In the genomic region with DNA sequence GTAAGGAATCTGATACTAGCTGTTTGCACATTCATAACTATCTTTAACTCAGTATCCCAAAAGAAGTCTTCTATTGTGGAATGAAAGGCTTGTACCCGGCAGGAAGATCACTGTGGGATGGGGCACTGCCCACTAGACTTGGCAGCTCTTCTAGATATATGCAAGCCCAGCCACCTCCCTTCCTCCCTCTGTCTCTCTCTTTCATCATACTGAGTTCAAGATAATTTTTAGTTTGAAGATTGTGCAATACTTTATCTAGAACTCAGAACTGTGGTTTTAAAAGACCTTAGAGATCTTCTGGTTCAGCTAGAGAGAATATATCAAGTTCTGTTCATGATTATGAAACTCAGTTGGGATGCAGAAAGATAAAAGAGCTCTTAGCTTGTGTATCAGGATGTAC, we compare ENCODE assay signal across 1 cellular context.
A peak's percentile ranks its signal among the peaks of the same experiment; 100 is the strongest.
TF ChIP-seq lines count a peak whose summit lies in the region.

No MANE protein-coding gene starts in this region.

TF ChIP-seq in H1, 55 proteins besides CTCF, POLR2A, EP300 and RAD21:
- no peak for TF ChIP-seq KDM1A (IDR thresholded peaks at IDR 0.05; ENCODE audit: borderline replicate concordance, low read length)
- peak; percentile 4; the same call in 1 of the 2 replicates for TF ChIP-seq CEBPB (IDR thresholded peaks at IDR 0.05; ENCODE audit: low read depth, low read length)
